ENCODE assay signal across 1 cellular context in the genomic region with DNA sequence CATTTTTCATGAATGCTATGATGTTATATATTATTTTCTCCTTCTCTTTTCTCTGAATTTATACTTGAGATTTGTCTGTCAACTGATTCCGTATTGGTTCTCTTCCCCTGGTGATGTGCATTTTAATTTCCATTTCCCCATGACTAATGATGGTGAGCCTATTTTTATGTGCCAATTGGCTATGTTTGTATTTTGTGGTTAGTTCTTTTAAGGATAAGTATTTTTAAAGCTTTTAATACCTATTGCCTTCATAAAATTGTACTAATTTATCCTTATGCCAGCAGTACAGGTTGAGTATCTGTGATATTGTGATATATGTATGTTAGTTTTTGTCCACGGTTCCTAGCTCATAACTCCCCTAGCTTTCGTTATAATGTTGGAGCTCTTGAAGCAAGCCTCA.
TF ChIP-seq lines count a peak whose summit lies in the region.

No MANE protein-coding gene starts in this region.

TF ChIP-seq in HepG2, 621 proteins besides CTCF, POLR2A, EP300 and RAD21:
- TF ChIP-seq GTF2F1 (IDR thresholded peaks at IDR 0.05; ENCODE audit: low read length): no peak
- no peak for TF ChIP-seq HCFC1 (IDR thresholded peaks at IDR 0.05; ENCODE audit: low read depth, low read length)
- TF ChIP-seq AHR (CRISPR knock-in tag; IDR thresholded peaks at IDR 0.05): no peak
- TF ChIP-seq DR1 (CRISPR knock-in tag; IDR thresholded peaks at IDR 0.05): no peak
- no peak for TF ChIP-seq ATF7-NPFF (CRISPR knock-in tag; IDR thresholded peaks at IDR 0.05; ENCODE audit: low read depth)
- no peak for TF ChIP-seq ZNF720 (CRISPR knock-in tag; IDR thresholded peaks at IDR 0.05)
- no peak for TF ChIP-seq RFXANK (CRISPR knock-in tag; IDR thresholded peaks at IDR 0.05)
- TF ChIP-seq, protein P1, sequence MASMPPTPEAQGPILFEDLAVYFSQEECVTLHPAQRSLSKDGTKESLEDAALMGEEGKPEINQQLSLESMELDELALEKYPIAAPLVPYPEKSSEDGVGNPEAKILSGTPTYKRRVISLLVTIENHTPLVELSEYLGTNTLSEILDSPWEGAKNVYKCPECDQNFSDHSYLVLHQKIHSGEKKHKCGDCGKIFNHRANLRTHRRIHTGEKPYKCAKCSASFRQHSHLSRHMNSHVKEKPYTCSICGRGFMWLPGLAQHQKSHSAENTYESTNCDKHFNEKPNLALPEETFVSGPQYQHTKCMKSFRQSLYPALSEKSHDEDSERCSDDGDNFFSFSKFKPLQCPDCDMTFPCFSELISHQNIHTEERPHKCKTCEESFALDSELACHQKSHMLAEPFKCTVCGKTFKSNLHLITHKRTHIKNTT (CRISPR knock-in tag; IDR thresholded peaks at IDR 0.05): no peak
- TF ChIP-seq MAFF (IDR thresholded peaks at IDR 0.05; ENCODE audit: low read depth, low read length): no peak
- no peak for TF ChIP-seq ZNF678 (CRISPR knock-in tag; IDR thresholded peaks at IDR 0.05)
- no peak for TF ChIP-seq FOXA1 (IDR thresholded peaks at IDR 0.05)
- no peak for TF ChIP-seq FOXA1 (CRISPR knock-in tag; IDR thresholded peaks at IDR 0.05)
- TF ChIP-seq KDM5A (IDR thresholded peaks at IDR 0.05; ENCODE audit: borderline replicate concordance, low read length): no peak
- no peak for TF ChIP-seq HNF4G (IDR thresholded peaks at IDR 0.05; ENCODE audit: borderline replicate concordance, low read depth, low read length)
- TF ChIP-seq HNF4G (CRISPR knock-in tag; IDR thresholded peaks at IDR 0.05; ENCODE audit: borderline replicate concordance, low read depth): no peak
- TF ChIP-seq, protein P2, sequence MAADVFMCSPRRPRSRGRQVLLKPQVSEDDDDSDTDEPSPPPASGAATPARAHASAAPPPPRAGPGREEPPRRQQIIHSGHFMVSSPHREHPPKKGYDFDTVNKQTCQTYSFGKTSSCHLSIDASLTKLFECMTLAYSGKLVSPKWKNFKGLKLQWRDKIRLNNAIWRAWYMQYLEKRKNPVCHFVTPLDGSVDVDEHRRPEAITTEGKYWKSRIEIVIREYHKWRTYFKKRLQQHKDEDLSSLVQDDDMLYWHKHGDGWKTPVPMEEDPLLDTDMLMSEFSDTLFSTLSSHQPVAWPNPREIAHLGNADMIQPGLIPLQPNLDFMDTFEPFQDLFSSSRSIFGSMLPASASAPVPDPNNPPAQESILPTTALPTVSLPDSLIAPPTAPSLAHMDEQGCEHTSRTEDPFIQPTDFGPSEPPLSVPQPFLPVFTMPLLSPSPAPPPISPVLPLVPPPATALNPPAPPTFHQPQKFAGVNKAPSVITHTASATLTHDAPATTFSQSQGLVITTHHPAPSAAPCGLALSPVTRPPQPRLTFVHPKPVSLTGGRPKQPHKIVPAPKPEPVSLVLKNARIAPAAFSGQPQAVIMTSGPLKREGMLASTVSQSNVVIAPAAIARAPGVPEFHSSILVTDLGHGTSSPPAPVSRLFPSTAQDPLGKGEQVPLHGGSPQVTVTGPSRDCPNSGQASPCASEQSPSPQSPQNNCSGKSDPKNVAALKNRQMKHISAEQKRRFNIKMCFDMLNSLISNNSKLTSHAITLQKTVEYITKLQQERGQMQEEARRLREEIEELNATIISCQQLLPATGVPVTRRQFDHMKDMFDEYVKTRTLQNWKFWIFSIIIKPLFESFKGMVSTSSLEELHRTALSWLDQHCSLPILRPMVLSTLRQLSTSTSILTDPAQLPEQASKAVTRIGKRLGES (CRISPR knock-in tag; IDR thresholded peaks at IDR 0.05; ENCODE audit: borderline replicate concordance): no peak
- TF ChIP-seq ZNF430 (CRISPR knock-in tag; IDR thresholded peaks at IDR 0.05): no peak
TF ChIP-seq in HepG2: peak in this region for 0.
